16 cellular contexts compared by ENCODE assay signal in genomic region chr7:16688249-16688648, GRCh38. TPM values are rescaled to one million over a fixed set of nuclear protein-coding genes. Genes with fewer than 3 reads are reported as not detected.
DNase-seq lines count a peak whose midpoint lies in the region; ATAC-seq, FAIRE-seq and TF ChIP-seq lines count a peak whose summit lies in the region.
"Had no signal": no experiment of that assay in that cellular context is flagged by ENCODE, and none has a peak within 500 bp of the region (broad histone marks: within the 10 kb centered on the region; RNA-seq: fewer than 3 reads in every experiment).

No MANE protein-coding gene starts in this region.

- FAIRE-seq in urothelium cell line (lab: Jason Lieb, UNC), result peak; percentile 55

- H3K9me3 Mint-ChIP-seq in activated naive CD4-positive, alpha-beta T cell treated with anti-CD3 and anti-CD28 coated beads, Interleukin-2, amount 50 U/mL, for 72 hours, result no peaks in the 10 kb centered on the region
- H3K9me3 Mint-ChIP-seq: activated naive CD4-positive, alpha-beta T cell treated with anti-CD3 and anti-CD28 coated beads, Interleukin-2, amount 10 ng/mL, durations not matched to agents 7 days and 5 days; effector memory CD8-positive, alpha-beta T cell had no signal

- DNase-seq in activated naive CD4-positive, alpha-beta T cell treated with anti-CD3 and anti-CD28 coated beads, Interleukin-2, amount 50 U/mL, for 72 hours (ENCODE audit: low spot score in 2 of 2), result no peak
- DNase-seq in activated naive CD4-positive, alpha-beta T cell (lab: John Stamatoyannopoulos, UW), result no peak
- DNase-seq in NB4 (ENCODE audit: low read depth) (peak; percentile 39), epithelial cell of prostate (ENCODE audit: low read depth, low spot score) (peak; percentile 6), urothelium cell line (ENCODE audit: low spot score) (no peak), NCI-H1417 (lab: John Stamatoyannopoulos, UW) (no peak)
- DNase-seq: activated CD4-positive, alpha-beta T cell treated with anti-CD3 and anti-CD28 coated beads, Interleukin-2, amount 50 U/mL, for 4 hours; activated naive CD4-positive, alpha-beta T cell treated with anti-CD3 and anti-CD28 coated beads, Interleukin-2, amount 10 ng/mL, durations not matched to agents 7 days and 5 days; effector memory CD8-positive, alpha-beta T cell; islet precursor cell; NCI-H1105; NCI-H446 treated with DMSO at 0.1 percent for 48 hours; ovary; Peyer's patch had no signal

- H3K27ac ChIP-seq in epithelial cell of prostate, result no peak overlapping the region
- H3K27ac ChIP-seq: ovary, Peyer's patch had no signal

- H3K4me3 ChIP-seq in NB4 (ENCODE audit: low read depth, low read length), result no peak overlapping the region
- H3K4me3 ChIP-seq: ovary, Peyer's patch had no signal

- peaks cover 18 to 44% of the 10 kb centered on the region in 2 donors for H3K36me3 Mint-ChIP-seq in activated naive CD4-positive, alpha-beta T cell treated with anti-CD3 and anti-CD28 coated beads, Interleukin-2, amount 50 U/mL, for 72 hours

- TF ChIP-seq POLR2A in NB4 (IDR thresholded peaks at IDR 0.05; ENCODE audit: extremely low read depth, insufficient read length), result no peak

- H3K27ac Mint-ChIP-seq in activated naive CD4-positive, alpha-beta T cell treated with anti-CD3 and anti-CD28 coated beads, Interleukin-2, amount 50 U/mL, for 72 hours, result no peak overlapping the region
- H3K27ac Mint-ChIP-seq: activated naive CD4-positive, alpha-beta T cell treated with anti-CD3 and anti-CD28 coated beads, Interleukin-2, amount 10 ng/mL, durations not matched to agents 7 days and 5 days; effector memory CD8-positive, alpha-beta T cell had no signal

- peak; percentile 3 for TF ChIP-seq CTCF in NB4 (IDR thresholded peaks at IDR 0.05; ENCODE audit: low read depth, low read length)

- ATAC-seq in activated naive CD4-positive, alpha-beta T cell treated with anti-CD3 and anti-CD28 coated beads, Interleukin-2, amount 50 U/mL, for 72 hours, result peak; percentile 29 to 37
- ATAC-seq in HG02870 (IDR thresholded peaks at IDR 0.05; ENCODE audit: unreplicated experiment), result no peak
- ATAC-seq in HG03108 (IDR thresholded peaks at IDR 0.05; ENCODE audit: unreplicated experiment), result no peak
- ATAC-seq: effector memory CD8-positive, alpha-beta T cell had no signal

RNA-seq across cellular contexts. Expression of gene BZW2, which starts 42.3 kb away (rescaled TPM):
- 10 to 100 TPM; 83.2 to 94.1 TPM for total RNA-seq in activated naive CD4-positive, alpha-beta T cell treated with anti-CD3 and anti-CD28 coated beads, Interleukin-2, amount 50 U/mL, for 72 hours

RNA-seq across cellular contexts. Expression of gene ANKMY2, which starts 42.7 kb away (rescaled TPM):
- total RNA-seq in activated naive CD4-positive, alpha-beta T cell treated with anti-CD3 and anti-CD28 coated beads, Interleukin-2, amount 50 U/mL, for 72 hours, result 10 to 100 TPM in 1 of 2 donors, 1 to 10 TPM in 1; 9.7 to 12.0 TPM

Comparison
In these comparisons a context has a peak if more than half of its experiments do, and no peak if none do; other contexts are left out.
1. ATAC-seq: peak in activated naive CD4-positive, alpha-beta T cell treated with anti-CD3 and anti-CD28 coated beads, Interleukin-2, amount 50 U/mL, for 72 hours (2 of 2); none in HG02870 (single experiment) and HG03108 (single experiment).
2. DNase-seq: peak in NB4 (single experiment) and epithelial cell of prostate (single experiment); none in activated naive CD4-positive, alpha-beta T cell treated with anti-CD3 and anti-CD28 coated beads, Interleukin-2, amount 50 U/mL, for 72 hours (0 of 2), activated naive CD4-positive, alpha-beta T cell (0 of 4), urothelium cell line (single experiment) and NCI-H1417 (0 of 3).